In genomic region chr20:22678678-22679077, GRCh38 we compare ENCODE assay signal across 26 cellular contexts.
"Had no signal": no experiment of that assay in that cellular context is flagged by ENCODE, and none has a peak within 500 bp of the region (broad histone marks: within the 10 kb centered on the region; RNA-seq: fewer than 3 reads in every experiment).

No MANE protein-coding gene starts in this region.

- DNase-seq: hypothalamus; immature natural killer cell; kidney; left colon; left lung; lower lobe of right lung; mammary epithelial cell; mesenchymal stem cell; naive thymus-derived CD8-positive, alpha-beta T cell; nucleus accumbens; pancreas; posterior cingulate gyrus; psoas muscle; stimulated activated CD4-positive, alpha-beta T cell treated with anti-CD3 and anti-CD28 coated beads, Interleukin-12 subunit alpha, Interleukin-12 subunit beta, amount 100 ng/mL, for 4 hours; stimulated activated CD4-positive, alpha-beta T cell treated with anti-CD3 and anti-CD28 coated beads, Interleukin-15, amount 100 ng/mL, for 24 hours; stimulated activated CD4-positive, alpha-beta T cell treated with anti-CD3 and anti-CD28 coated beads, Interleukin-2, amount 100 ng/mL, for 24 hours; stimulated activated CD4-positive, alpha-beta T cell treated with anti-CD3 and anti-CD28 coated beads, Interleukin-4, amount 100 ng/mL, for 1 hour; stimulated activated naive B cell treated with anti-CD40 and anti-IgM and Interleukin-4, amounts not matched to agents 10 μg/mL and 1 μg/mL and 100 μg/mL, for 72 hours; stimulated activated naive CD8-positive, alpha-beta T cell treated with anti-CD3 and anti-CD28 coated beads, Interleukin-15, Interleukin-2, amounts not matched to agents 100 U/mL and 50 U/mL, for 24 hours; stomach; testis; thyroid gland; uterus had no signal

- H3K36me3 ChIP-seq: left lung, lower lobe of right lung, pancreas, stomach, thyroid gland, uterus had no signal

- H3K27me3 ChIP-seq: left lung, pancreas, testis, thyroid gland, uterus had no signal

- H3K4me1 ChIP-seq: left lung, lower lobe of right lung, psoas muscle, testis, uterus had no signal

- H3K27ac ChIP-seq: pancreas, psoas muscle, skin epidermis, stomach, testis, uterus had no signal

- ATAC-seq: left colon; left lung; lower lobe of right lung; naive thymus-derived CD8-positive, alpha-beta T cell; pancreas; psoas muscle; sciatic nerve; stimulated activated naive B cell treated with anti-CD40 and anti-IgM and Interleukin-4, amounts not matched to agents 10 μg/mL and 1 μg/mL and 100 μg/mL, for 72 hours; stimulated activated naive CD8-positive, alpha-beta T cell treated with anti-CD3 and anti-CD28 coated beads, Interleukin-15, Interleukin-2, amounts not matched to agents 100 U/mL and 50 U/mL, for 24 hours had no signal

- H3K9me3 ChIP-seq: pancreas, testis, thyroid gland, uterus had no signal

- H3K4me3 ChIP-seq: left lung, lower lobe of right lung, pancreas, psoas muscle, skin epidermis, stomach, testis, thyroid gland, uterus had no signal

- FAIRE-seq: islet of Langerhans, kidney, pancreas had no signal
